14 cellular contexts compared by ENCODE assay signal in genomic region chr1:52520149-52520548, GRCh38. TPM values are rescaled to one million over a fixed set of nuclear protein-coding genes. Genes with fewer than 3 reads are reported as not detected.
DNase-seq lines count a peak whose midpoint lies in the region; ATAC-seq lines count a peak whose summit lies in the region.
"Had no signal": no experiment of that assay in that cellular context is flagged by ENCODE, and none has a peak within 500 bp of the region (broad histone marks: within the 10 kb centered on the region; RNA-seq: fewer than 3 reads in every experiment).

No MANE protein-coding gene starts in this region.

- no peak overlapping the region for H3K14ac ChIP-seq in mesenchymal stem cell (ENCODE audit: low read length in 2 of 2)

- peaks cover 3 to 18% of the 10 kb centered on the region in 2 experiments for H3K36me3 ChIP-seq in mesenchymal stem cell (ENCODE audit: control insufficient read depth in 1 of 2, insufficient read depth in 2 of 2, low read depth in 1 of 2, low read length in 2 of 2)

- H4K91ac ChIP-seq in mesenchymal stem cell (ENCODE audit: low read length) = no peak overlapping the region

- no peak overlapping the region for H3K9ac ChIP-seq in mesenchymal stem cell (ENCODE audit: low read length)

- H3K27ac Mint-ChIP-seq in activated naive CD8-positive, alpha-beta T cell treated with anti-CD3 and anti-CD28 coated beads, Interleukin-2, amount 50 U/mL, for 24 hours = peak overlapping the region; percentile 47

- H3K27me3 ChIP-seq in mesenchymal stem cell (ENCODE audit: control insufficient read depth in 1 of 2, insufficient read depth in 1 of 2, low read length in 2 of 2) = no peaks in the 10 kb centered on the region
- H3K27me3 ChIP-seq: right atrium auricular region, tibial nerve had no signal

- no peak overlapping the region for H2AFZ ChIP-seq in mesenchymal stem cell (ENCODE audit: low read depth, low read length)

- no peak overlapping the region for H2BK120ac ChIP-seq in mesenchymal stem cell (ENCODE audit: low read depth, low read length)

- no peak overlapping the region for H2AK5ac ChIP-seq in mesenchymal stem cell (ENCODE audit: low read length, severe bottlenecking)

- DNase-seq in GM04503 (ENCODE audit: low read depth) (peak; percentile 11), mesenchymal stem cell (peak; percentile 40), dermis blood vessel endothelial cell (no peak), NCI-H128 (lab: John Stamatoyannopoulos, UW; ENCODE audit: unreplicated experiment) (no peak)
- DNase-seq in activated naive CD8-positive, alpha-beta T cell treated with anti-CD3 and anti-CD28 coated beads, Interleukin-2, amount 50 U/mL, for 24 hours = no peak
- DNase-seq: activated gamma-delta T cell, COR-L47, NCI-H2081 treated with DMSO at 0.1 percent for 48 hours had no signal

- no peak overlapping the region for H3K23ac ChIP-seq in mesenchymal stem cell (ENCODE audit: low read length in 2 of 2)

- H3K27ac ChIP-seq in mesenchymal stem cell (ENCODE audit: low read length, poor library complexity, severe bottlenecking) = no peak overlapping the region
- H3K27ac ChIP-seq: right atrium auricular region, tibial nerve had no signal

- no peaks in the 10 kb centered on the region for H3K27me3 Mint-ChIP-seq in activated naive CD8-positive, alpha-beta T cell treated with anti-CD3 and anti-CD28 coated beads, Interleukin-2, amount 50 U/mL, for 24 hours

- ATAC-seq in HG02852 (IDR thresholded peaks at IDR 0.05; ENCODE audit: unreplicated experiment) (peak; percentile 45), HG03571 (IDR thresholded peaks at IDR 0.05; ENCODE audit: unreplicated experiment) (no peak), GM18498 (IDR thresholded peaks at IDR 0.05; ENCODE audit: unreplicated experiment) (no peak)
- ATAC-seq in activated naive CD8-positive, alpha-beta T cell treated with anti-CD3 and anti-CD28 coated beads, Interleukin-2, amount 50 U/mL, for 24 hours = peak; percentile 93
- ATAC-seq: HepG2 had no signal

- H3K18ac ChIP-seq in mesenchymal stem cell (ENCODE audit: low read depth in 1 of 2, low read length in 2 of 2) = no peak overlapping the region

- H3K4me1 Mint-ChIP-seq in activated naive CD8-positive, alpha-beta T cell treated with anti-CD3 and anti-CD28 coated beads, Interleukin-2, amount 50 U/mL, for 24 hours = peaks cover 23% of the 10 kb centered on the region

- 100% methylated on average over 2 of the region's 2 CpGs for WGBS in mesenchymal stem cell

- H3K9me3 ChIP-seq in mesenchymal stem cell (ENCODE audit: control insufficient read depth, low read length) = no peaks in the 10 kb centered on the region
- H3K9me3 ChIP-seq: right atrium auricular region, tibial nerve had no signal

- H3K4me3 ChIP-seq in mesenchymal stem cell (ENCODE audit: insufficient read depth in 1 of 2, low read depth in 1 of 2, low read length in 2 of 2) = no peak overlapping the region
- H3K4me3 ChIP-seq: right atrium auricular region, tibial nerve had no signal

- H3K79me1 ChIP-seq in mesenchymal stem cell (replicated peaks; ENCODE audit: low read length, poor library complexity, severe bottlenecking) = peaks cover 18% of the 10 kb centered on the region

- H3K36me3 Mint-ChIP-seq in activated naive CD8-positive, alpha-beta T cell treated with anti-CD3 and anti-CD28 coated beads, Interleukin-2, amount 50 U/mL, for 24 hours (ENCODE audit: low read depth) = peaks cover 14% of the 10 kb centered on the region

- no peak overlapping the region for H2BK5ac ChIP-seq in mesenchymal stem cell (ENCODE audit: low read depth, low read length, poor library complexity, severe bottlenecking)

- no peak overlapping the region for H3K4ac ChIP-seq in mesenchymal stem cell (ENCODE audit: low read depth in 1 of 2, low read length in 2 of 2)

- no peak overlapping the region for H2BK12ac ChIP-seq in mesenchymal stem cell (ENCODE audit: low read length in 2 of 2)

- H4K8ac ChIP-seq in mesenchymal stem cell (ENCODE audit: low read length) = no peak overlapping the region

- no peak overlapping the region for H3K4me3 Mint-ChIP-seq in activated naive CD8-positive, alpha-beta T cell treated with anti-CD3 and anti-CD28 coated beads, Interleukin-2, amount 50 U/mL, for 24 hours

- no peaks in the 10 kb centered on the region for H3K4me1 ChIP-seq in mesenchymal stem cell (ENCODE audit: control insufficient read depth, insufficient read depth, low read depth, low read length)
- H3K4me1 ChIP-seq: tibial nerve had no signal

- no peaks in the 10 kb centered on the region for H3K9me3 Mint-ChIP-seq in activated naive CD8-positive, alpha-beta T cell treated with anti-CD3 and anti-CD28 coated beads, Interleukin-2, amount 50 U/mL, for 24 hours

- no peak overlapping the region for H3K4me2 ChIP-seq in mesenchymal stem cell (ENCODE audit: low read length, poor library complexity, severe bottlenecking)

- H2BK15ac ChIP-seq in mesenchymal stem cell (ENCODE audit: low read depth, poor library complexity, severe bottlenecking) = no peak overlapping the region

RNA-seq across cellular contexts. Expression of gene TUT4, which starts 32.7 kb away (rescaled TPM):
- 17.9 TPM for polyA plus RNA-seq in mesenchymal stem cell (2013, experiment 1 of 2)
- 18.2 TPM for polyA plus RNA-seq in mesenchymal stem cell (2013, experiment 2 of 2)
- 24.8 and 28.3 TPM in 2 replicates for total RNA-seq in dermis blood vessel endothelial cell

Comparison
In these comparisons a context has a peak if more than half of its experiments do, and no peak if none do; other contexts are left out.
1. DNase-seq: peak in GM04503 (single experiment) and mesenchymal stem cell (single experiment); none in activated naive CD8-positive, alpha-beta T cell treated with anti-CD3 and anti-CD28 coated beads, Interleukin-2, amount 50 U/mL, for 24 hours (single experiment), dermis blood vessel endothelial cell (single experiment) and NCI-H128 (single experiment).
2. ATAC-seq: peak in HG02852 (single experiment) and activated naive CD8-positive, alpha-beta T cell treated with anti-CD3 and anti-CD28 coated beads, Interleukin-2, amount 50 U/mL, for 24 hours (single experiment); none in HG03571 (single experiment) and GM18498 (single experiment).